10 cellular contexts compared by ENCODE assay signal in genomic region chr1:226201029-226201593, GRCh38. TPM values are rescaled to one million over a fixed set of nuclear protein-coding genes. Genes with fewer than 3 reads are reported as not detected.
A peak's percentile ranks its signal among the peaks of the same experiment; 100 is the strongest.
DNase-seq lines count a peak whose midpoint lies in the region; ATAC-seq and TF ChIP-seq lines count a peak whose summit lies in the region.
"Had no signal": no experiment of that assay in that cellular context is flagged by ENCODE, and none has a peak within 500 bp of the region (broad histone marks: within the 10 kb centered on the region; RNA-seq: fewer than 3 reads in every experiment).

No MANE protein-coding gene starts in this region.

- H2AK5ac ChIP-seq in trophoblast cell (ENCODE audit: low read length) = no peak overlapping the region

- no peak overlapping the region for H2BK120ac ChIP-seq in trophoblast cell (ENCODE audit: insufficient read depth, low read length, poor library complexity)

- peak; percentile 56 for ATAC-seq in HG03432 (IDR thresholded peaks at IDR 0.05; ENCODE audit: unreplicated experiment)
- no peak for ATAC-seq in GM19324 (IDR thresholded peaks at IDR 0.05; ENCODE audit: low FRiP score, unreplicated experiment)
- ATAC-seq in omental fat pad (ENCODE audit: low FRiP score) = no peak

- H3K4ac ChIP-seq in trophoblast cell (ENCODE audit: low read depth, low read length) = no peak overlapping the region

- H3K27me3 ChIP-seq in trophoblast cell (ENCODE audit: insufficient read depth, low read length) = no peaks in the 10 kb centered on the region

- no peak overlapping the region for H3K18ac ChIP-seq in trophoblast cell (ENCODE audit: low read length)

- H3K9me3 ChIP-seq in trophoblast cell (ENCODE audit: insufficient read depth, low read depth, low read length) = no peaks in the 10 kb centered on the region

- H3K4me2 ChIP-seq in trophoblast cell (ENCODE audit: low read length) = no peak overlapping the region

- H4K8ac ChIP-seq in trophoblast cell (ENCODE audit: low read depth, low read length) = no peak overlapping the region

- no peak overlapping the region for H4K91ac ChIP-seq in trophoblast cell (ENCODE audit: low read depth, low read length)

- no peaks in the 10 kb centered on the region for H3K36me3 ChIP-seq in trophoblast cell (ENCODE audit: control insufficient read depth in 1 of 2, insufficient read depth in 2 of 2, low read length in 2 of 2)

- no peak overlapping the region for H3K4me3 ChIP-seq in astrocyte of the cerebellum (ENCODE audit: low read depth, low read length)
- H3K4me3 ChIP-seq in trophoblast cell (ENCODE audit: low read depth, low read length) = no peak overlapping the region

- WGBS in trophoblast cell (ENCODE audit: extremely low coverage, insufficient coverage, insufficient read length) = no CpG with 5 or more reads among the region's 5 CpGs

- no peak overlapping the region for H2AFZ ChIP-seq in trophoblast cell (ENCODE audit: insufficient read depth, low read length, poor library complexity)

- no peaks in the 10 kb centered on the region for H3K79me1 ChIP-seq in trophoblast cell (ENCODE audit: low read length)

- TF ChIP-seq CTCF in astrocyte of the cerebellum (IDR thresholded peaks at IDR 0.05; ENCODE audit: low read depth, low read length, missing control alignments) (peak; percentile 43), omental fat pad (IDR thresholded peaks at IDR 0.05) (no peak)

- H3K79me2 ChIP-seq in trophoblast cell (ENCODE audit: control insufficient read depth, insufficient read depth, low read length, poor library complexity) = no peaks in the 10 kb centered on the region

- H2BK5ac ChIP-seq in trophoblast cell (ENCODE audit: low read depth, low read length, poor library complexity) = no peak overlapping the region

- in situ Hi-C loops in astrocyte of the cerebellum (cut with HindIII; ENCODE audit: low sequenced_read_pairs) = no loop called here

- H3K27ac ChIP-seq in trophoblast cell (ENCODE audit: low read depth, low read length) = no peak overlapping the region
- H3K27ac ChIP-seq: C4-2B had no signal

- peak; percentile 24 for DNase-seq in SIG-M5 treated with dmso at 0.1 percent for 504 hours (lab: John Stamatoyannopoulos, UW; ENCODE audit: unreplicated experiment)
- DNase-seq in SIG-M5 (lab: John Stamatoyannopoulos, UW) = no peak
- no peak for DNase-seq in astrocyte of the cerebellum (ENCODE audit: low read depth)
- peak in 1 of 2 donors; percentile 45 for DNase-seq in trophoblast cell
- DNase-seq in omental fat pad (ENCODE audit: low spot score) = no peak
- no peak for DNase-seq in occipital lobe (lab: John Stamatoyannopoulos, UW)
- DNase-seq: aorta had no signal

- H3K4me1 ChIP-seq in trophoblast cell (ENCODE audit: control insufficient read depth in 1 of 2, insufficient read depth in 2 of 2, low read length in 2 of 2) = no peaks in the 10 kb centered on the region

- peak overlapping the region; percentile 76 for H2BK12ac ChIP-seq in trophoblast cell (ENCODE audit: low read length)

- no peak overlapping the region for H3K9ac ChIP-seq in trophoblast cell (ENCODE audit: low read length)

- no peak overlapping the region for H3K23ac ChIP-seq in trophoblast cell (ENCODE audit: low read length)

- H4K12ac ChIP-seq in trophoblast cell (ENCODE audit: low read depth, low read length) = no peak overlapping the region

- no peak overlapping the region for H3K14ac ChIP-seq in trophoblast cell (ENCODE audit: low read length)

RNA-seq across cellular contexts. Expression of gene ACBD3, which starts 14.6 kb away (rescaled TPM):
- polyA plus RNA-seq in trophoblast cell (2013) = 46.7 and 46.8 TPM in 2 replicates
- total RNA-seq in omental fat pad (10 to 100 TPM; 43.1 to 52.9 (median 48.1) TPM), occipital lobe (47.4 TPM)

RNA-seq across cellular contexts. Expression of gene MIXL1, which starts 22.4 kb away (rescaled TPM):
- polyA plus RNA-seq in trophoblast cell (2013) = 2.0 and 2.1 TPM in 2 replicates
- total RNA-seq in omental fat pad (under 1 TPM in 1 of 4 donors, not detected in 3; 0.84 TPM), occipital lobe (not detected)
- polyA plus RNA-seq: aorta had no signal
